In genomic region chr2:37676274-37676673, GRCh38 we compare ENCODE assay signal across 17 cellular contexts. TPM values are rescaled to one million over a fixed set of nuclear protein-coding genes. Genes with fewer than 3 reads are reported as not detected.
DNase-seq lines count a peak whose midpoint lies in the region; ATAC-seq and TF ChIP-seq lines count a peak whose summit lies in the region.
"Had no signal": no experiment of that assay in that cellular context is flagged by ENCODE, and none has a peak within 500 bp of the region (broad histone marks: within the 10 kb centered on the region; RNA-seq: fewer than 3 reads in every experiment).

No MANE protein-coding gene starts in this region.

- H3K4me1 ChIP-seq in aorta (ENCODE audit: control insufficient read depth in 1 of 2, insufficient read depth in 2 of 2, low read length in 2 of 2) = no peaks in the 10 kb centered on the region

- no peaks in the 10 kb centered on the region for H3K9me3 ChIP-seq in aorta (ENCODE audit: control insufficient read depth, low read length)
- H3K9me3 ChIP-seq: mucosa of descending colon, psoas muscle had no signal

- 37 to 68% methylated on average over 1 of the region's 1 CpG for WGBS in aorta, 2 donors

- H3K27ac ChIP-seq in aorta (ENCODE audit: low read depth in 1 of 2, low read length in 2 of 2) = no peak overlapping the region
- H3K27ac ChIP-seq: cardiac muscle cell, KMS-11, psoas muscle had no signal

- H3K4me3 ChIP-seq in aorta (ENCODE audit: low read length in 2 of 2) = no peak overlapping the region
- H3K4me3 ChIP-seq: cardiac muscle cell, mucosa of descending colon, psoas muscle had no signal

- H3K36me3 ChIP-seq in aorta (ENCODE audit: control insufficient read depth in 1 of 2, insufficient read depth in 2 of 2, low read length in 1 of 2) = no peaks in the 10 kb centered on the region
- H3K36me3 ChIP-seq: cardiac muscle cell had no signal

- DNase-seq in DMS53 (lab: John Stamatoyannopoulos, UW) = peak; percentile 88
- peak; percentile 60 for DNase-seq in amniotic epithelial cell (ENCODE audit: low read depth)
- peak; percentile 49 for DNase-seq in iPS-NIHi11 (ENCODE audit: low spot score)
- DNase-seq in dedifferentiated amniotic fluid mesenchymal stem cell (ENCODE audit: extremely low spot score) = no peak
- no peak for DNase-seq in aorta
- no peak for DNase-seq in activated CD8-positive, alpha-beta memory T cell treated with anti-CD3 and anti-CD28 coated beads, Interleukin-2, amount 50 U/mL, for 48 hours
- DNase-seq: activated CD4-positive, alpha-beta T cell treated with anti-CD3 and anti-CD28 coated beads for 4 hours; GDM1; mucosa of descending colon; NCI-H2171; psoas muscle; T-helper 1 cell had no signal

- TF ChIP-seq EP300 in Ishikawa (IDR thresholded peaks at IDR 0.05; ENCODE audit: borderline replicate concordance) = peak; percentile 83

- ATAC-seq in HG02759 (IDR thresholded peaks at IDR 0.05; ENCODE audit: unreplicated experiment) (no peak), aorta (ENCODE audit: low FRiP score) (no peak)
- ATAC-seq: mucosa of descending colon; psoas muscle; stimulated activated memory B cell treated with anti-CD40 and anti-IgM and Interleukin-4, amounts not matched to agents 10 μg/mL and 1 μg/mL and 100 μg/mL, for 72 hours had no signal

- intact Hi-C loops in aorta (cut with DNase I) = loop anchor here in 1 of 2 donors (10.0 kb wide), 2 partner anchors 59 to 261 kb away; no protein-coding TSS in a partner anchor

- no peaks in the 10 kb centered on the region for H3K27me3 ChIP-seq in aorta (ENCODE audit: control insufficient read depth in 1 of 2, insufficient read depth in 2 of 2, low read length in 1 of 2)

- no peak for TF ChIP-seq RAD21 in Ishikawa (IDR thresholded peaks at IDR 0.05; ENCODE audit: low read depth)

TF ChIP-seq in Ishikawa, 13 proteins besides CTCF, POLR2A, EP300 and RAD21:
- no peak for TF ChIP-seq MAX (IDR thresholded peaks at IDR 0.05)
- no peak for TF ChIP-seq EGR1 (IDR thresholded peaks at IDR 0.05)
- no peak for TF ChIP-seq REST (IDR thresholded peaks at IDR 0.05; ENCODE audit: low read depth)
- TF ChIP-seq TCF12 (IDR thresholded peaks at IDR 0.05; ENCODE audit: low read depth) = 0 out of 2 replicates have a peak, but pooled peaks have one; percentile 16
- 0 out of 2 replicates have a peak, but pooled peaks have one; percentile 51 for TF ChIP-seq FOXM1 (IDR thresholded peaks at IDR 0.05; ENCODE audit: borderline replicate concordance, low read depth)
- TF ChIP-seq YY1 (IDR thresholded peaks at IDR 0.05; ENCODE audit: low read depth) = no peak
- no peak for TF ChIP-seq CREB1 (IDR thresholded peaks at IDR 0.05; ENCODE audit: low read depth)
- no peak for TF ChIP-seq CEBPB (IDR thresholded peaks at IDR 0.05)
- no peak for TF ChIP-seq USF1 (IDR thresholded peaks at IDR 0.05)
- peak; percentile 68 for TF ChIP-seq NFIC (IDR thresholded peaks at IDR 0.05)
- TF ChIP-seq ZBTB7A (IDR thresholded peaks at IDR 0.05; ENCODE audit: low read depth) = no peak
- no peak for TF ChIP-seq TAF1 (IDR thresholded peaks at IDR 0.05; ENCODE audit: low read depth)
- TF ChIP-seq TEAD4 (IDR thresholded peaks at IDR 0.05) = peak; percentile 75; the same call in 1 of the 2 replicates

RNA-seq across cellular contexts. Expression of gene CDC42EP3, which starts 4.8 kb away (rescaled TPM):
- 10 to 100 TPM; 56.5 to 94.8 TPM for total RNA-seq in aorta
- 10 to 100 TPM; 12.6 to 26.5 TPM for polyA plus RNA-seq in aorta

Comparison
In these comparisons a context has a peak if more than half of its experiments do, and no peak if none do; other contexts are left out.
1. DNase-seq: peak in DMS53 (single experiment), amniotic epithelial cell (single experiment) and iPS-NIHi11 (single experiment); none in dedifferentiated amniotic fluid mesenchymal stem cell (single experiment), aorta (0 of 2) and activated CD8-positive, alpha-beta memory T cell treated with anti-CD3 and anti-CD28 coated beads, Interleukin-2, amount 50 U/mL, for 48 hours (single experiment).